Comparison of ENCODE assay signal across 17 cellular contexts in genomic region chr7:132742152-132742551, GRCh38.
DNase-seq lines count a peak whose midpoint lies in the region; TF ChIP-seq lines count a peak whose summit lies in the region.
"Had no signal": no experiment of that assay in that cellular context is flagged by ENCODE, and none has a peak within 500 bp of the region (broad histone marks: within the 10 kb centered on the region; RNA-seq: fewer than 3 reads in every experiment).

No MANE protein-coding gene starts in this region.

- H3K4me1 Mint-ChIP-seq in activated T-helper 2 cell treated with anti-CD3 and anti-CD28 coated beads, Interferon-gamma antibody, Interleukin-2, Interleukin-4, amounts not matched to agents 10 μg/mL and 5 μg/mL and 100 μg/mL, durations not matched to agents 14 hours and 24 hours and 36 hours (ENCODE audit: low read depth): no peaks in the 10 kb centered on the region
- H3K4me1 Mint-ChIP-seq: activated CD4-positive, alpha-beta T cell treated with anti-CD3 and anti-CD28 coated beads for 36 hours had no signal

- H3K27ac Mint-ChIP-seq in activated T-helper 2 cell treated with anti-CD3 and anti-CD28 coated beads, Interferon-gamma antibody, Interleukin-2, Interleukin-4, amounts not matched to agents 10 μg/mL and 5 μg/mL and 100 μg/mL, durations not matched to agents 14 hours and 24 hours and 36 hours: no peak overlapping the region
- H3K27ac Mint-ChIP-seq: activated CD4-positive, alpha-beta T cell treated with anti-CD3 and anti-CD28 coated beads for 36 hours; CD8-positive, alpha-beta T cell; dendritic cell treated with granulocyte-macrophage colony-stimulating factor and Interleukin-4, amounts not matched to agents 40 ng/mL and 50 ng/mL, for 4 days had no signal

- no peaks in the 10 kb centered on the region for H3K9me2 ChIP-seq in hepatocyte (replicated peaks; ENCODE audit: insufficient read depth)

- H3K4me3 ChIP-seq in AG10803 (ENCODE audit: low read length) (no peak overlapping the region), ascending aorta (no peak overlapping the region), hepatocyte (no peak overlapping the region)
- H3K4me3 ChIP-seq: HAP-1, SK-N-MC, skin epidermis, uterus had no signal

- H3K9me3 ChIP-seq in ascending aorta (peaks cover 0 to 13% of the 10 kb centered on the region in 2 donors), hepatocyte (ENCODE audit: low read depth) (no peaks in the 10 kb centered on the region)

- no peaks in the 10 kb centered on the region for H3K36me3 ChIP-seq in ascending aorta
- no peaks in the 10 kb centered on the region for H3K36me3 ChIP-seq in hepatocyte (replicated peaks; ENCODE audit: insufficient read depth, low read depth)
- H3K36me3 ChIP-seq: HAP-1, uterus had no signal

- WGBS in hepatocyte (ENCODE audit: low lambda C conversion rate, missing lambda C conversion rate): 56% methylated on average over 4 of the region's 4 CpGs

- no peaks in the 10 kb centered on the region for H3K79me2 ChIP-seq in hepatocyte

- H3K27me3 ChIP-seq in ascending aorta (no peaks in the 10 kb centered on the region), hepatocyte (no peaks in the 10 kb centered on the region)
- H3K27me3 ChIP-seq: uterus had no signal

- H3K9me3 Mint-ChIP-seq in activated T-helper 2 cell treated with anti-CD3 and anti-CD28 coated beads, Interferon-gamma antibody, Interleukin-2, Interleukin-4, amounts not matched to agents 10 μg/mL and 5 μg/mL and 100 μg/mL, durations not matched to agents 14 hours and 24 hours and 36 hours: peaks cover 17% of the 10 kb centered on the region

- no peaks in the 10 kb centered on the region for H3K36me3 Mint-ChIP-seq in activated T-helper 2 cell treated with anti-CD3 and anti-CD28 coated beads, Interferon-gamma antibody, Interleukin-2, Interleukin-4, amounts not matched to agents 10 μg/mL and 5 μg/mL and 100 μg/mL, durations not matched to agents 14 hours and 24 hours and 36 hours (ENCODE audit: low read depth)
- H3K36me3 Mint-ChIP-seq: CD8-positive, alpha-beta T cell had no signal

- H3K27me3 Mint-ChIP-seq in activated T-helper 2 cell treated with anti-CD3 and anti-CD28 coated beads, Interferon-gamma antibody, Interleukin-2, Interleukin-4, amounts not matched to agents 10 μg/mL and 5 μg/mL and 100 μg/mL, durations not matched to agents 14 hours and 24 hours and 36 hours (ENCODE audit: low read depth): peaks cover 12% of the 10 kb centered on the region
- H3K27me3 Mint-ChIP-seq: dendritic cell treated with granulocyte-macrophage colony-stimulating factor and Interleukin-4, amounts not matched to agents 40 ng/mL and 50 ng/mL, for 4 days had no signal

- no peak overlapping the region for H2AFZ ChIP-seq in hepatocyte

- no peak overlapping the region for H3K4me2 ChIP-seq in hepatocyte

- H3K4me3 Mint-ChIP-seq in activated T-helper 2 cell treated with anti-CD3 and anti-CD28 coated beads, Interferon-gamma antibody, Interleukin-2, Interleukin-4, amounts not matched to agents 10 μg/mL and 5 μg/mL and 100 μg/mL, durations not matched to agents 14 hours and 24 hours and 36 hours (ENCODE audit: low read depth): no peak overlapping the region
- H3K4me3 Mint-ChIP-seq: activated CD4-positive, alpha-beta T cell treated with anti-CD3 and anti-CD28 coated beads for 36 hours; CD8-positive, alpha-beta T cell; dendritic cell treated with granulocyte-macrophage colony-stimulating factor and Interleukin-4, amounts not matched to agents 40 ng/mL and 50 ng/mL, for 4 days had no signal

- DNase-seq in AG10803 (ENCODE audit: low read depth) (peak; percentile 67), LHCN-M2 (ENCODE audit: low read depth) (peak; percentile 82), dermis blood vessel endothelial cell (peak; percentile 80), mucosa of gallbladder (ENCODE audit: low spot score) (peak; percentile 50), ascending aorta (ENCODE audit: low spot score in 2 of 2) (no peak), hepatocyte (ENCODE audit: low spot score) (no peak)
- DNase-seq in activated naive CD4-positive, alpha-beta T cell treated with Interleukin-2 at 50 U/mL for 16 hours: no peak
- no peak for DNase-seq in activated T-helper 2 cell treated with anti-CD3 and anti-CD28 coated beads, Interferon-gamma antibody, Interleukin-2, Interleukin-4, amounts not matched to agents 10 μg/mL and 5 μg/mL and 100 μg/mL, durations not matched to agents 14 hours and 24 hours and 36 hours (ENCODE audit: low spot score)
- DNase-seq: activated CD4-positive, alpha-beta T cell treated with anti-CD3 and anti-CD28 coated beads for 36 hours; activated effector memory CD4-positive, alpha-beta T cell treated with Interleukin-2 at 50 U/mL for 16 hours; CD8-positive, alpha-beta T cell; NCI-H2227 treated with DMSO at 0.1 percent for 48 hours; uterus had no signal

- no peaks in the 10 kb centered on the region for H4K20me1 ChIP-seq in hepatocyte (ENCODE audit: insufficient read depth, poor library complexity, severe bottlenecking)

- H3K27ac ChIP-seq in ascending aorta (no peak overlapping the region), hepatocyte (no peak overlapping the region)
- H3K27ac ChIP-seq: SK-N-MC, skin epidermis, uterus had no signal

- H3K4me1 ChIP-seq in ascending aorta: no peaks in the 10 kb centered on the region
- no peaks in the 10 kb centered on the region for H3K4me1 ChIP-seq in hepatocyte (ENCODE audit: insufficient read depth)
- H3K4me1 ChIP-seq: HAP-1, uterus had no signal

- intact Hi-C loops in activated T-helper 2 cell treated with anti-CD3 and anti-CD28 coated beads, Interferon-gamma antibody, Interleukin-2, Interleukin-4, amounts not matched to agents 10 μg/mL and 5 μg/mL and 100 μg/mL, durations not matched to agents 14 hours and 24 hours and 36 hours (cut with micrococcal nuclease): no loop called here
- intact Hi-C loops in ascending aorta (cut with DNase I): no loop called here

- TF ChIP-seq CTCF in AG10803 (conservative IDR thresholded peaks at IDR 0.05; ENCODE audit: low read length): no peak
- no peak for TF ChIP-seq CTCF in ascending aorta (IDR thresholded peaks at IDR 0.05)
- TF ChIP-seq CTCF in hepatocyte (IDR thresholded peaks at IDR 0.05; ENCODE audit: poor library complexity): no peak

Comparison
In these comparisons a context has a peak if more than half of its experiments do, and no peak if none do; other contexts are left out.
1. DNase-seq: peak in AG10803 (single experiment), LHCN-M2 (single experiment), dermis blood vessel endothelial cell (single experiment) and mucosa of gallbladder (single experiment); none in activated naive CD4-positive, alpha-beta T cell treated with Interleukin-2 at 50 U/mL for 16 hours (single experiment), activated T-helper 2 cell treated with anti-CD3 and anti-CD28 coated beads, Interferon-gamma antibody, Interleukin-2, Interleukin-4, amounts not matched to agents 10 μg/mL and 5 μg/mL and 100 μg/mL, durations not matched to agents 14 hours and 24 hours and 36 hours (single experiment), ascending aorta (0 of 2) and hepatocyte (single experiment).